17 cellular contexts compared by ENCODE assay signal in the genomic region with DNA sequence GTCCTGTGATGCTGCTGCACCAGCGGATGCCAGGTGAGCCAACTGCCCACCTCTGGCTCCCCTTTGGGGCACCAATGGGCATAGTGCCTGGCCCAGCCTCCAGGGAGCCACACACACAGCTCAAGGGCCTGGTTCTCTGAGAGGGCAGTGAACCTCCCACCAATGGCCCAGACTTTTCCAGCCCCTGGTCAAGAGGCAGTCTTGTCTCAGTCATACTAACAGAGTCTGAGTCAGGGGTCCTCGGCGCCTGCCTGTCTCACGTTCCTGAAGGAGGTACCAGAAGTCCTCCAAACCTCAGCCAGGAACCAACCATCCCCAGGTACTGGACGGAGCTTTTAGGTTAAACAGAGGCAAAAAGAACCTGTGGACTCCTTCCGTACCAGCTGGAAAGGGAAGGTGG.
"Had no signal": no experiment of that assay in that cellular context is flagged by ENCODE, and none has a peak within 500 bp of the region (broad histone marks: within the 10 kb centered on the region; RNA-seq: fewer than 3 reads in every experiment).

No MANE protein-coding gene starts in this region.

- H3K27me3 ChIP-seq: neural progenitor cell, transverse colon, uterus had no signal

- H3K4me3 ChIP-seq: lower lobe of right lung, neural progenitor cell, spleen, stomach, transverse colon, uterus had no signal

- H3K27me3 Mint-ChIP-seq: dendritic cell treated with granulocyte-macrophage colony-stimulating factor and Interleukin-4, amounts not matched to agents 40 ng/mL and 50 ng/mL, for 4 days had no signal

- H3K27ac Mint-ChIP-seq: activated naive CD8-positive, alpha-beta T cell treated with anti-CD3 and anti-CD28 coated beads, Interleukin-2, amount 50 U/mL, for 24 hours; activated T-cell treated with anti-CD3 and anti-CD28 coated beads, Interleukin-2, amount 50 U/mL, for 72 hours; dendritic cell treated with granulocyte-macrophage colony-stimulating factor and Interleukin-4, amounts not matched to agents 40 ng/mL and 50 ng/mL, for 4 days; neural progenitor cell had no signal

- H3K9me3 Mint-ChIP-seq: activated naive CD8-positive, alpha-beta T cell treated with anti-CD3 and anti-CD28 coated beads, Interleukin-2, amount 50 U/mL, for 24 hours; activated T-cell treated with anti-CD3 and anti-CD28 coated beads, Interleukin-2, amount 50 U/mL, for 72 hours; dendritic cell treated with granulocyte-macrophage colony-stimulating factor and Interleukin-4, amounts not matched to agents 40 ng/mL and 50 ng/mL, for 4 days had no signal

- H3K4me1 ChIP-seq: lower lobe of right lung, transverse colon, uterus had no signal

- H3K9ac ChIP-seq: neural progenitor cell had no signal

- H3K9me3 ChIP-seq: lower lobe of right lung, spleen, stomach, transverse colon, uterus had no signal

- H3K36me3 Mint-ChIP-seq: naive thymus-derived CD8-positive, alpha-beta T cell; neural progenitor cell had no signal

- ATAC-seq: activated naive CD8-positive, alpha-beta T cell treated with anti-CD3 and anti-CD28 coated beads, Interleukin-2, amount 50 U/mL, for 24 hours; activated T-cell treated with anti-CD3 and anti-CD28 coated beads, Interleukin-2, amount 50 U/mL, for 72 hours; foreskin keratinocyte; left lobe of liver; lower lobe of right lung; naive thymus-derived CD8-positive, alpha-beta T cell had no signal

- DNase-seq: activated gamma-delta T cell; activated naive CD4-positive, alpha-beta T cell treated with anti-CD3 and anti-CD28 coated beads, Interleukin-2, amount 50 U/mL, for 16 hours; activated naive CD8-positive, alpha-beta T cell treated with anti-CD3 and anti-CD28 coated beads, Interleukin-2, amount 50 U/mL, for 24 hours; activated T-cell treated with anti-CD3 and anti-CD28 coated beads, Interleukin-2, amount 50 U/mL, for 72 hours; effector CD8-positive, alpha-beta T cell; foreskin keratinocyte; lower lobe of right lung; naive thymus-derived CD8-positive, alpha-beta T cell; spleen; stimulated activated CD4-positive, alpha-beta T cell treated with anti-CD3 and anti-CD28 coated beads, Interleukin-4, amount 100 ng/mL, for 1 hour; stomach; T-helper 9 cell; transverse colon; uterus had no signal

- H3K36me3 ChIP-seq: lower lobe of right lung, neural progenitor cell, spleen, stomach, transverse colon, uterus had no signal

- H3K4me2 ChIP-seq: neural progenitor cell had no signal

- H3K4me3 Mint-ChIP-seq: activated naive CD8-positive, alpha-beta T cell treated with anti-CD3 and anti-CD28 coated beads, Interleukin-2, amount 50 U/mL, for 24 hours; activated T-cell treated with anti-CD3 and anti-CD28 coated beads, Interleukin-2, amount 50 U/mL, for 72 hours; dendritic cell treated with granulocyte-macrophage colony-stimulating factor and Interleukin-4, amounts not matched to agents 40 ng/mL and 50 ng/mL, for 4 days had no signal

- H3K27ac ChIP-seq: foreskin keratinocyte, lower lobe of right lung, neural progenitor cell, spleen, stomach, transverse colon, uterus had no signal

- H2AFZ ChIP-seq: neural progenitor cell had no signal
